ENCODE assay signal across 31 cellular contexts in genomic region chrX:68717196-68717595, GRCh38.
"Had no signal": no experiment of that assay in that cellular context is flagged by ENCODE, and none has a peak within 500 bp of the region (broad histone marks: within the 10 kb centered on the region; RNA-seq: fewer than 3 reads in every experiment).

No MANE protein-coding gene starts in this region.

- H3K36me3 Mint-ChIP-seq: activated naive CD8-positive, alpha-beta T cell had no signal

- H3K4me3 ChIP-seq: coronary artery, dorsolateral prefrontal cortex, esophagus muscularis mucosa, gastroesophageal sphincter had no signal

- H3K36me3 ChIP-seq: brain microvascular endothelial cell, WERI-Rb-1 had no signal

- H3K9me3 Mint-ChIP-seq: activated B cell treated with CpG ODN at 0.5 μM for 24 hours; activated CD4-positive, alpha-beta memory T cell treated with anti-CD3 and anti-CD28 coated beads, Interleukin-2, amount 10 ng/mL, durations not matched to agents 7 days and 5 days; activated CD4-positive, alpha-beta T cell treated with anti-CD3 and anti-CD28 coated beads, Interleukin-2, amount 10 ng/mL, durations not matched to agents 7 days and 5 days; activated T-cell treated with anti-CD3 and anti-CD28 coated beads, Interleukin-2, amount 50 U/mL, for 4 hours; activated T-helper 17 cell treated with anti-CD3 and anti-CD28 coated beads, Interleukin-2, amount 50 U/mL, for 72 hours; central memory CD8-positive, alpha-beta T cell; dendritic cell treated with granulocyte-macrophage colony-stimulating factor and Interleukin-4, amounts not matched to agents 40 ng/mL and 50 ng/mL, for 4 days; T-helper 2 cell treated with Interferon-gamma antibody and Interleukin-4, amounts not matched to agents 5 μg/mL and 100 μg/mL, for 36 hours had no signal

- H3K9me3 ChIP-seq: esophagus muscularis mucosa, gastroesophageal sphincter had no signal

- ATAC-seq: activated T-cell treated with anti-CD3 and anti-CD28 coated beads, Interleukin-2, amount 50 U/mL, for 4 hours; foreskin keratinocyte; gastroesophageal sphincter; T-helper 17 cell had no signal

- H3K4me1 ChIP-seq: esophagus muscularis mucosa, foreskin keratinocyte, gastroesophageal sphincter had no signal

- H3K27ac Mint-ChIP-seq: activated B cell treated with CpG ODN at 0.5 μM for 24 hours; activated CD4-positive, alpha-beta memory T cell treated with anti-CD3 and anti-CD28 coated beads, Interleukin-2, amount 10 ng/mL, durations not matched to agents 7 days and 5 days; activated CD4-positive, alpha-beta T cell treated with anti-CD3 and anti-CD28 coated beads, Interleukin-2, amount 10 ng/mL, durations not matched to agents 7 days and 5 days; activated naive CD8-positive, alpha-beta T cell; activated T-helper 17 cell treated with anti-CD3 and anti-CD28 coated beads, Interleukin-2, amount 50 U/mL, for 72 hours; dendritic cell treated with granulocyte-macrophage colony-stimulating factor and Interleukin-4, amounts not matched to agents 40 ng/mL and 50 ng/mL, for 4 days; endodermal cell; T-helper 17 cell; T-helper 2 cell treated with Interferon-gamma antibody and Interleukin-4, amounts not matched to agents 5 μg/mL and 100 μg/mL, for 36 hours had no signal

- H3K27ac ChIP-seq: brain microvascular endothelial cell, coronary artery, dorsolateral prefrontal cortex, esophagus muscularis mucosa, foreskin keratinocyte, gastroesophageal sphincter, WERI-Rb-1 had no signal

- DNase-seq: activated B cell treated with CpG ODN at 0.5 μM for 24 hours; activated CD4-positive, alpha-beta memory T cell treated with anti-CD3 and anti-CD28 coated beads, Interleukin-2, amount 10 ng/mL, durations not matched to agents 7 days and 5 days; activated CD4-positive, alpha-beta T cell treated with anti-CD3 and anti-CD28 coated beads for 1 hour; activated CD4-positive, alpha-beta T cell treated with anti-CD3 and anti-CD28 coated beads for 4 hours; activated CD4-positive, alpha-beta T cell treated with anti-CD3 and anti-CD28 coated beads, Interleukin-2, amount 10 ng/mL, durations not matched to agents 7 days and 5 days; activated CD4-positive, alpha-beta T cell treated with anti-CD3 and anti-CD28 coated beads, Interleukin-2, amount 50 U/mL, for 4 hours; activated effector memory CD4-positive, alpha-beta T cell treated with Interleukin-2 at 50 U/mL for 16 hours; activated gamma-delta T cell treated with Interleukin-2 at 50 U/mL for 16 hours; activated naive CD4-positive, alpha-beta T cell treated with anti-CD3 and anti-CD28 coated beads, Interleukin-2, amount 50 U/mL, for 16 hours; activated naive CD4-positive, alpha-beta T cell treated with Interleukin-2 at 50 U/mL for 16 hours; activated T-cell treated with anti-CD3 and anti-CD28 coated beads, Interleukin-2, amount 50 U/mL, for 4 hours; amniotic stem cell; anterior cingulate cortex; brain microvascular endothelial cell; effector memory CD4-positive, alpha-beta T cell; endodermal cell; erythroblast; foreskin keratinocyte; T-helper 1 cell; T-helper 17 cell; T1000; WERI-Rb-1 had no signal

- H3K4me3 Mint-ChIP-seq: activated B cell treated with CpG ODN at 0.5 μM for 24 hours; activated CD4-positive, alpha-beta memory T cell treated with anti-CD3 and anti-CD28 coated beads, Interleukin-2, amount 10 ng/mL, durations not matched to agents 7 days and 5 days; activated CD4-positive, alpha-beta T cell treated with anti-CD3 and anti-CD28 coated beads, Interleukin-2, amount 10 ng/mL, durations not matched to agents 7 days and 5 days; activated naive CD8-positive, alpha-beta T cell; activated T-cell treated with anti-CD3 and anti-CD28 coated beads, Interleukin-2, amount 50 U/mL, for 4 hours; activated T-helper 17 cell treated with anti-CD3 and anti-CD28 coated beads, Interleukin-2, amount 50 U/mL, for 72 hours; central memory CD8-positive, alpha-beta T cell; dendritic cell treated with granulocyte-macrophage colony-stimulating factor and Interleukin-4, amounts not matched to agents 40 ng/mL and 50 ng/mL, for 4 days; endodermal cell; T-helper 17 cell; T-helper 2 cell treated with Interferon-gamma antibody and Interleukin-4, amounts not matched to agents 5 μg/mL and 100 μg/mL, for 36 hours had no signal

- H3K27me3 ChIP-seq: brain microvascular endothelial cell, esophagus muscularis mucosa, foreskin keratinocyte, gastroesophageal sphincter had no signal

- H3K27me3 Mint-ChIP-seq: activated B cell treated with CpG ODN at 0.5 μM for 24 hours; activated CD4-positive, alpha-beta memory T cell treated with anti-CD3 and anti-CD28 coated beads, Interleukin-2, amount 10 ng/mL, durations not matched to agents 7 days and 5 days; activated CD4-positive, alpha-beta T cell treated with anti-CD3 and anti-CD28 coated beads, Interleukin-2, amount 10 ng/mL, durations not matched to agents 7 days and 5 days; activated naive CD8-positive, alpha-beta T cell; activated T-helper 17 cell treated with anti-CD3 and anti-CD28 coated beads, Interleukin-2, amount 50 U/mL, for 72 hours; central memory CD8-positive, alpha-beta T cell; dendritic cell treated with granulocyte-macrophage colony-stimulating factor and Interleukin-4, amounts not matched to agents 40 ng/mL and 50 ng/mL, for 4 days; T-helper 17 cell had no signal

- H3K4me1 Mint-ChIP-seq: activated B cell treated with CpG ODN at 0.5 μM for 24 hours; activated CD4-positive, alpha-beta memory T cell treated with anti-CD3 and anti-CD28 coated beads, Interleukin-2, amount 10 ng/mL, durations not matched to agents 7 days and 5 days; activated CD4-positive, alpha-beta T cell treated with anti-CD3 and anti-CD28 coated beads, Interleukin-2, amount 10 ng/mL, durations not matched to agents 7 days and 5 days; activated T-helper 17 cell treated with anti-CD3 and anti-CD28 coated beads, Interleukin-2, amount 50 U/mL, for 72 hours; central memory CD8-positive, alpha-beta T cell; T-helper 17 cell had no signal
